Comparison of ENCODE assay signal across 9 cellular contexts in genomic region chr6:43076928-43077809, GRCh38. TPM values are rescaled to one million over a fixed set of nuclear protein-coding genes. Genes with fewer than 3 reads are reported as not detected.
DNase-seq lines count a peak whose midpoint lies in the region; ATAC-seq, FAIRE-seq and TF ChIP-seq lines count a peak whose summit lies in the region.
"Had no signal": no experiment of that assay in that cellular context is flagged by ENCODE, and none has a peak within 500 bp of the region (broad histone marks: within the 10 kb centered on the region; RNA-seq: fewer than 3 reads in every experiment).

No MANE protein-coding gene starts in this region.

- H2AFZ ChIP-seq in SK-N-SH (ENCODE audit: low read depth), result peak overlapping the region; percentile 76

- H3K27me3 Mint-ChIP-seq in activated naive CD4-positive, alpha-beta T cell treated with anti-CD3 and anti-CD28 coated beads, Interleukin-2, amount 50 U/mL, for 24 hours, result peaks cover 5% of the 10 kb centered on the region

- H3K36me3 ChIP-seq in SK-N-SH (replicated peaks in 1 of 2; ENCODE audit: control insufficient read depth in 1 of 2, insufficient read depth in 2 of 2, low read length in 1 of 2) (peaks cover 0 to 9% of the 10 kb centered on the region in 2 experiments), pancreas (no peaks in the 10 kb centered on the region)

- no peaks in the 10 kb centered on the region for H3F3A ChIP-seq in SK-N-SH (replicated peaks; ENCODE audit: insufficient read depth)

- no peak for FAIRE-seq in pancreas (lab: Jason Lieb, UNC)
- FAIRE-seq: GM18507 had no signal

- peaks cover 29% of the 10 kb centered on the region; the same call in 1 of the 2 replicates for H4K20me1 ChIP-seq in SK-N-SH (ENCODE audit: insufficient read depth)

- DNase-seq in activated naive CD4-positive, alpha-beta T cell (lab: John Stamatoyannopoulos, UW), result no peak
- peak; percentile 80 for DNase-seq in SK-N-SH
- DNase-seq in fibroblast of the aortic adventitia (ENCODE audit: low read depth), result peak; percentile 35
- peak in 5 of 6 donors; percentile 19 to 71 (median 49) for DNase-seq in pancreas
- no peak for DNase-seq in KG1 (lab: John Stamatoyannopoulos, UW)
- no peak for DNase-seq in NCI-H2081 treated with DMSO at 0.1 percent for 48 hours (lab: John Stamatoyannopoulos, UW)

- no peaks in the 10 kb centered on the region for H3K4me1 Mint-ChIP-seq in activated naive CD4-positive, alpha-beta T cell treated with anti-CD3 and anti-CD28 coated beads, Interleukin-2, amount 50 U/mL, for 24 hours

- peaks cover 59% of the 10 kb centered on the region for H3K79me2 ChIP-seq in SK-N-SH (ENCODE audit: insufficient read depth)

- CTCF ChIA-PET in SK-N-SH (lab: Yijun Ruan, JAX), result interaction anchor here (1.0 to 4.4 kb wide), 11 partner anchors 13 to 430 kb away, joined by 3 to 29 read pairs (median 6); partner anchors contain the start of genes KLC4 and MRPL2

- TF ChIP-seq EP300 in SK-N-SH (IDR thresholded peaks at IDR 0.05; ENCODE audit: borderline replicate concordance in 1 of 2, low read depth in 1 of 2, low read length in 1 of 2), result no peak

- peaks cover 10% of the 10 kb centered on the region for H3K36me3 Mint-ChIP-seq in activated naive CD4-positive, alpha-beta T cell treated with anti-CD3 and anti-CD28 coated beads, Interleukin-2, amount 50 U/mL, for 24 hours

- no peak for TF ChIP-seq RAD21 in SK-N-SH (IDR thresholded peaks at IDR 0.05; ENCODE audit: low read length)

- no peak overlapping the region for H3K27ac Mint-ChIP-seq in activated naive CD4-positive, alpha-beta T cell treated with anti-CD3 and anti-CD28 coated beads, Interleukin-2, amount 50 U/mL, for 24 hours

- H3K9ac ChIP-seq in SK-N-SH, result peak overlapping the region; percentile 96

- H3K4me3 ChIP-seq in SK-N-SH (ENCODE audit: low read depth in 2 of 2, low read length in 1 of 2) (peak overlapping the region; percentile 81 to 90), fibroblast of the aortic adventitia (ENCODE audit: low read depth, low read length) (peak overlapping the region; percentile 81), pancreas (peak overlapping the region; percentile 61 to 83 (median 68))

- H3K9me3 Mint-ChIP-seq in activated naive CD4-positive, alpha-beta T cell treated with anti-CD3 and anti-CD28 coated beads, Interleukin-2, amount 50 U/mL, for 24 hours, result no peaks in the 10 kb centered on the region

- H3K27ac ChIP-seq in SK-N-SH (ENCODE audit: low read depth in 2 of 2, low read length in 1 of 2), result peak overlapping the region; percentile 71 to 86
- H3K27ac ChIP-seq in pancreas, result peak overlapping the region; percentile 1 to 53 (median 35)

- peak overlapping the region; percentile 93 for H3K4me2 ChIP-seq in SK-N-SH

- intact Hi-C loops in pancreas (cut with DNase I), result loop anchor here in 1 of 3 donors (10.0 kb wide), 1 partner anchor 58 kb away; no protein-coding TSS in a partner anchor

- 16% methylated on average over 30 of the region's 40 CpGs for WGBS in SK-N-SH (ENCODE audit: low lambda C conversion rate)
- WGBS in pancreas, 2 donors, result 9% methylated on average over 38 to 40 of the region's 40 CpGs

- POLR2A ChIA-PET in SK-N-SH (lab: Yijun Ruan, JAX), result interaction anchor here (0.8 to 2.6 kb wide), 11 partner anchors 10 to 148 kb away, joined by 3 to 21 read pairs (median 5); partner anchors contain the start of genes CNPY3, CUL7, KLC4 and MRPL2

- H3K4me1 ChIP-seq in SK-N-SH (ENCODE audit: control insufficient read depth in 1 of 2, insufficient read depth in 2 of 2, low read depth in 1 of 2, low read length in 1 of 2) (peaks cover 14 to 23% of the 10 kb centered on the region in 2 experiments; a peak in 2 of 4 replicates), pancreas (no peaks in the 10 kb centered on the region)

- H3K9me2 ChIP-seq in SK-N-SH, result no peaks in the 10 kb centered on the region

- H3K9me3 ChIP-seq in SK-N-SH (no peaks in the 10 kb centered on the region), pancreas (no peaks in the 10 kb centered on the region)

- peak; percentile 44 to 62 (median 55) for ATAC-seq in pancreas
- ATAC-seq in GM18861 (IDR thresholded peaks at IDR 0.05; ENCODE audit: unreplicated experiment), result no peak

- TF ChIP-seq CTCF in SK-N-SH (IDR thresholded peaks at IDR 0.05) (no peak), fibroblast of the aortic adventitia (IDR thresholded peaks at IDR 0.05; ENCODE audit: insufficient read depth, low read length) (no peak), pancreas (IDR thresholded peaks at IDR 0.05) (no peak)

- H3K27me3 ChIP-seq in SK-N-SH (ENCODE audit: insufficient read depth), result no peaks in the 10 kb centered on the region
- H3K27me3 ChIP-seq in pancreas, result no peaks in the 10 kb centered on the region

- peak overlapping the region; percentile 64 for H3K4me3 Mint-ChIP-seq in activated naive CD4-positive, alpha-beta T cell treated with anti-CD3 and anti-CD28 coated beads, Interleukin-2, amount 50 U/mL, for 24 hours

TF ChIP-seq in SK-N-SH, 30 proteins besides CTCF, POLR2A, EP300 and RAD21 (continues in another document):
- TF ChIP-seq FOXM1 (IDR thresholded peaks at IDR 0.05; ENCODE audit: low read depth) (no peak), IRF3 (IDR thresholded peaks at IDR 0.05; ENCODE audit: low read depth, low read length) (no peak), SIN3A (IDR thresholded peaks at IDR 0.05; ENCODE audit: borderline replicate concordance, low read depth, low read length) (0 out of 2 replicates have a peak, but pooled peaks have one; percentile 43), TAF1 (IDR thresholded peaks at IDR 0.05; ENCODE audit: borderline replicate concordance, low read depth, low read length) (peak; percentile 61; the same call in 1 of the 2 replicates), ELF1 (IDR thresholded peaks at IDR 0.05) (peak; percentile 53), JUND (IDR thresholded peaks at IDR 0.05) (peak; percentile 29; the same call in 1 of the 2 replicates), PBX3 (IDR thresholded peaks at IDR 0.05) (no peak), RCOR1 (IDR thresholded peaks at IDR 0.05; ENCODE audit: low read length) (no peak), GATA2 (CRISPR knock-in tag; IDR thresholded peaks at IDR 0.05) (no peak), POLR2AphosphoS5 (IDR thresholded peaks at IDR 0.05; ENCODE audit: low read depth, low read length) (no peak; the same call in 1 of the 2 replicates)
- TF ChIP-seq, protein P1, sequence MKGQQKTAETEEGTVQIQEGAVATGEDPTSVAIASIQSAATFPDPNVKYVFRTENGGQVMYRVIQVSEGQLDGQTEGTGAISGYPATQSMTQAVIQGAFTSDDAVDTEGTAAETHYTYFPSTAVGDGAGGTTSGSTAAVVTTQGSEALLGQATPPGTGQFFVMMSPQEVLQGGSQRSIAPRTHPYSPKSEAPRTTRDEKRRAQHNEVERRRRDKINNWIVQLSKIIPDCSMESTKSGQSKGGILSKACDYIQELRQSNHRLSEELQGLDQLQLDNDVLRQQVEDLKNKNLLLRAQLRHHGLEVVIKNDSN (IDR thresholded peaks at IDR 0.05; ENCODE audit: borderline replicate concordance, low read depth), result no peak

RNA-seq across cellular contexts. Expression of gene PTK7, which starts 1.1 kb away (rescaled TPM):
- polyA plus RNA-seq in SK-N-SH (2012; rRNA removed), result 93.7 and 105 TPM in 2 replicates
- 54.5 and 77.5 TPM in 2 replicates for polyA plus RNA-seq in SK-N-SH (2012; cell fraction: cytosol; rRNA removed)
- polyA plus RNA-seq in SK-N-SH (2012; cell fraction: nucleus; rRNA removed), result 207 and 220 TPM in 2 replicates
- 44.6 and 102 TPM in 2 replicates for total RNA-seq in fibroblast of the aortic adventitia (ENCODE audit: low replicate concordance)
- 10 to 100 TPM in 5 of 6 donors, 1 to 10 TPM in 1; 9.8 to 44.2 (median 15.8) TPM for total RNA-seq in pancreas
- polyA plus RNA-seq in pancreas, result 10 to 100 TPM; 21.7 to 33.1 TPM

RNA-seq across cellular contexts. Expression of gene KLC4, which starts 17.7 kb away (rescaled TPM):
- 17.5 and 22.0 TPM in 2 replicates for polyA plus RNA-seq in SK-N-SH (2012; rRNA removed)
- 7.9 and 11.5 TPM in 2 replicates for polyA plus RNA-seq in SK-N-SH (2012; cell fraction: cytosol; rRNA removed)
- 76.1 and 80.1 TPM in 2 replicates for polyA plus RNA-seq in SK-N-SH (2012; cell fraction: nucleus; rRNA removed)
- total RNA-seq in fibroblast of the aortic adventitia (ENCODE audit: low replicate concordance), result 11.3 and 15.3 TPM in 2 replicates
- total RNA-seq in pancreas, result 10 to 100 TPM; 11.3 to 24.2 (median 15.4) TPM
- polyA plus RNA-seq in pancreas, result 10 to 100 TPM; 33.0 to 46.1 TPM

RNA-seq across cellular contexts. Expression of gene MRPL2, which starts 17.9 kb away (rescaled TPM):
- polyA plus RNA-seq in SK-N-SH (2012; rRNA removed), result 43.0 and 64.7 TPM in 2 replicates
- polyA plus RNA-seq in SK-N-SH (2012; cell fraction: cytosol; rRNA removed), result 28.4 and 30.5 TPM in 2 replicates
- polyA plus RNA-seq in SK-N-SH (2012; cell fraction: nucleus; rRNA removed), result 65.7 and 67.7 TPM in 2 replicates
- 11.9 and 18.7 TPM in 2 replicates for total RNA-seq in fibroblast of the aortic adventitia (ENCODE audit: low replicate concordance)
- 10 to 100 TPM; 19.9 to 31.6 (median 25.7) TPM for total RNA-seq in pancreas
- polyA plus RNA-seq in pancreas, result 10 to 100 TPM; 55.2 to 65.8 TPM

RNA-seq across cellular contexts. Expression of gene CUL7, which starts 23.5 kb away (rescaled TPM):
- polyA plus RNA-seq in SK-N-SH (2012; rRNA removed) (46.9 and 59.6 TPM in 2 replicates), pancreas (10 to 100 TPM; 17.1 to 20.4 TPM)
- 15.8 and 24.8 TPM in 2 replicates for polyA plus RNA-seq in SK-N-SH (2012; cell fraction: cytosol; rRNA removed)
- polyA plus RNA-seq in SK-N-SH (2012; cell fraction: nucleus; rRNA removed), result 138 and 153 TPM in 2 replicates
- total RNA-seq in fibroblast of the aortic adventitia (ENCODE audit: low replicate concordance) (28.0 and 31.6 TPM in 2 replicates), pancreas (10 to 100 TPM in 4 of 6 donors, 1 to 10 TPM in 2; 8.6 to 21.4 (median 12.2) TPM)

RNA-seq across cellular contexts. Expression of gene RRP36, which starts 55.7 kb away (rescaled TPM):
- 60.5 and 64.8 TPM in 2 replicates for polyA plus RNA-seq in SK-N-SH (2012; rRNA removed)
- polyA plus RNA-seq in SK-N-SH (2012; cell fraction: cytosol; rRNA removed), result 73.5 and 75.8 TPM in 2 replicates
- polyA plus RNA-seq in SK-N-SH (2012; cell fraction: nucleus; rRNA removed), result 41.4 and 43.8 TPM in 2 replicates
- 46.9 and 86.6 TPM in 2 replicates for total RNA-seq in fibroblast of the aortic adventitia (ENCODE audit: low replicate concordance)
- total RNA-seq in pancreas, result 10 to 100 TPM; 13.2 to 27.1 (median 22.3) TPM
- 10 to 100 TPM; 21.2 to 32.9 TPM for polyA plus RNA-seq in pancreas

Comparison
In these comparisons a context has a peak if more than half of its experiments do, and no peak if none do; other contexts are left out.
1. DNase-seq: peak in SK-N-SH (single experiment), fibroblast of the aortic adventitia (single experiment) and pancreas (5 of 6); none in activated naive CD4-positive, alpha-beta T cell (0 of 4), KG1 (single experiment) and NCI-H2081 treated with DMSO at 0.1 percent for 48 hours (single experiment).
2. Peak in every context shown above with its lines, with median percentiles within 50 percentile points of each other: H3K4me3 ChIP-seq.